1 cellular context compared by ENCODE assay signal in genomic region chr10:28207799-28208198, GRCh38.
TF ChIP-seq lines count a peak whose summit lies in the region.

No MANE protein-coding gene starts in this region.

TF ChIP-seq in HCT116, 20 proteins besides CTCF, POLR2A, EP300 and RAD21:
- TF ChIP-seq, protein P1, sequence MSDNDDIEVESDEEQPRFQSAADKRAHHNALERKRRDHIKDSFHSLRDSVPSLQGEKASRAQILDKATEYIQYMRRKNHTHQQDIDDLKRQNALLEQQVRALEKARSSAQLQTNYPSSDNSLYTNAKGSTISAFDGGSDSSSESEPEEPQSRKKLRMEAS (IDR thresholded peaks at IDR 0.05), result no peak
- TF ChIP-seq ZFX (IDR thresholded peaks at IDR 0.05), result no peak
- no peak for TF ChIP-seq POLR2AphosphoS5 (IDR thresholded peaks at IDR 0.05; ENCODE audit: low read depth, low read length)
- no peak for TF ChIP-seq EZH2phosphoT487 (IDR thresholded peaks at IDR 0.05; ENCODE audit: borderline replicate concordance)
- no peak for TF ChIP-seq CEBPB (IDR thresholded peaks at IDR 0.05; ENCODE audit: low read depth)
- TF ChIP-seq YY1 (IDR thresholded peaks at IDR 0.05; ENCODE audit: extremely low read depth, insufficient replicate concordance, low read depth, low read length), result no peak
- TF ChIP-seq ELF1 (IDR thresholded peaks at IDR 0.05; ENCODE audit: borderline replicate concordance, low read depth), result no peak
- no peak for TF ChIP-seq SIN3A (IDR thresholded peaks at IDR 0.05; ENCODE audit: low read depth)
- no peak for TF ChIP-seq EZH2 (IDR thresholded peaks at IDR 0.05)
- TF ChIP-seq SP1 (IDR thresholded peaks at IDR 0.05; ENCODE audit: low read depth), result no peak
- no peak for TF ChIP-seq FOSL1 (IDR thresholded peaks at IDR 0.05; ENCODE audit: low read depth)
